Comparison of ENCODE assay signal across 6 cellular contexts in the genomic region with DNA sequence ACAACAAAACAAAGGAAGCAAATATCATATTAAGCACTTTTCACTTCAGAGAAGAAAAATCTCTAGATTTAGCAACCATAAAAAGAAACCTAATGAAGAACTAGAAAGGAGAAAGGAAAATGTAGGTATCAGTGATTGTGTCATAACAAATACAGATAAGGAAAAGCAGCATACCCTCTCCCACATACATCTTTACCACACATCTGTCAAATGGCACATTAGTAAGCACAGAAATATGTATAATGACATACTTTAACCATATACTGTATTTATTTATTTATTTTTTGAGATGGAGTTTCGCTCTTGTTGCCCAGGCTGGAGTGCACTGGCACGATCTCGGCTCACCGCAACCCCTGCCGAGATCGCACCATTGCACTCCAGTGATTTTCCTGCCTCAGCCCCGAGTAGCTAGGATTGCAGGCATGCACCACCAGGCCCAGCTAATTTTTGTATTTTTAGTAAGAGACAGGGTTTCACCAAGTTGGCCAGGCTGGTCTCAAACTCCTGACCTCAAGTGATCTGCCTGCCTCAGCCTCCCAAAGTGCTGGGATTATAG. TPM values are rescaled to one million over a fixed set of nuclear protein-coding genes. Genes with fewer than 3 reads are reported as not detected.
DNase-seq lines count a peak whose midpoint lies in the region; ATAC-seq, FAIRE-seq and TF ChIP-seq lines count a peak whose summit lies in the region.
"Not testable (repeated sequence)": the region's sequence is repeated elsewhere in the genome, so short reads cannot be mapped to it uniquely, and the experiment has no call there.

No MANE protein-coding gene starts in this region.

- not testable (repeated sequence) for TF ChIP-seq POLR2A in IMR-90 (IDR thresholded peaks at IDR 0.05; ENCODE audit: low read depth, low read length); K562 (conservative IDR thresholded peaks at IDR 0.05)

- in situ Hi-C loops in IMR-90 (cut with MboI; ENCODE audit: low sequenced_read_pairs); K562 (cut with MboI): not testable (repeated sequence)

- H2AFZ ChIP-seq in IMR-90 (replicated peaks; ENCODE audit: low read length, poor library complexity); K562 (ENCODE audit: low read depth, low read length): not testable (repeated sequence)

- not testable (repeated sequence) for TF ChIP-seq CTCF in IMR-90 (conservative IDR thresholded peaks at IDR 0.05; ENCODE audit: low read depth, low read length); K562 (IDR thresholded peaks at IDR 0.05 in 2 of 3, conservative IDR thresholded peaks at IDR 0.05 in 1 of 3; ENCODE audit: insufficient read depth in 2 of 3, low read depth in 1 of 3, low read length in 3 of 3); fibroblast of pulmonary artery (IDR thresholded peaks at IDR 0.05; ENCODE audit: low read length, missing control alignments)

- not testable (repeated sequence) for H3K4me3 ChIP-seq in IMR-90 (ENCODE audit: insufficient read depth, low read depth, low read length); K562; fibroblast of pulmonary artery (replicated peaks; ENCODE audit: low read depth, low read length)

- ATAC-seq in IMR-90 (ENCODE audit: low read depth); K562: not testable (repeated sequence)
- peak; percentile 66 for ATAC-seq in SK-N-SH treated with all-trans-retinoic acid at 6 μM for 48 hours

- not testable (repeated sequence) for H3K18ac ChIP-seq in IMR-90 (ENCODE audit: low read depth, low read length)

- not testable (repeated sequence) for H3K9me3 ChIP-seq in IMR-90 (ENCODE audit: control insufficient read depth, insufficient read depth, low read length); K562 (replicated peaks; ENCODE audit: control insufficient read depth, insufficient read depth, low read depth, low read length)

- H3K79me1 ChIP-seq in IMR-90 (ENCODE audit: low read depth in 1 of 2, low read length in 2 of 2) = peaks cover 8 to 12% of the 10 kb centered on the region in 2 experiments; a peak in 3 of 4 replicates

- dilution Hi-C loops in IMR-90 (cut with HindIII; ENCODE audit: low sequenced_read_pairs, unreplicated experiment) = not testable (repeated sequence)

- not testable (repeated sequence) for H3K27ac ChIP-seq in IMR-90 (ENCODE audit: insufficient read depth, low read length); K562 (ENCODE audit: extremely low read depth, low read depth, low read length)

- H3K9ac ChIP-seq in IMR-90 (ENCODE audit: low read depth, low read length); K562 (ENCODE audit: insufficient read depth in 1 of 2, low read depth in 2 of 2, low read length in 2 of 2): not testable (repeated sequence)

- not testable (repeated sequence) for H3K4ac ChIP-seq in IMR-90 (ENCODE audit: low read depth, low read length)

- not testable (repeated sequence) for H3K27me3 ChIP-seq in IMR-90 (ENCODE audit: control insufficient read depth, insufficient read depth, low read length); K562 (ENCODE audit: control insufficient read depth in 2 of 2, insufficient read depth in 2 of 2, low read length in 2 of 2)

- not testable (repeated sequence) for BruUV-seq in IMR-90 (replicated peaks; lab: Mats Ljungman, UMichigan); K562 (replicated peaks; lab: Mats Ljungman, UMichigan)

- CTCF ChIA-PET in IMR-90 (lab: Yijun Ruan, JAX) = not testable (repeated sequence)
- CTCF ChIA-PET in K562 (lab: Yijun Ruan, JAX; ENCODE audit: low intra/inter-chr PET ratio) = interaction anchor here (0.5 kb wide), 1 partner anchor 851 kb away, joined by 3 read pairs; no protein-coding TSS in a partner anchor

- H2BK120ac ChIP-seq in IMR-90 (ENCODE audit: low read depth, low read length) = not testable (repeated sequence)

- H4K91ac ChIP-seq in IMR-90 (ENCODE audit: insufficient read depth, low read depth, low read length) = not testable (repeated sequence)

- not testable (repeated sequence) for H4K8ac ChIP-seq in IMR-90 (ENCODE audit: low read depth in 2 of 2, low read length in 2 of 2)

- WGBS in IMR-90 (ENCODE audit: extremely low coverage in 2 of 2, insufficient read length in 1 of 2), 2 experiments = no CpG with 5 or more reads among the region's 7 CpGs
- WGBS in K562 (ENCODE audit: insufficient coverage, low coverage, missing lambda C conversion rate) = 93% methylated on average over 7 of the region's 7 CpGs

- not testable (repeated sequence) for H3K23ac ChIP-seq in IMR-90 (ENCODE audit: low read depth, low read length)

- POLR2A ChIA-PET in IMR-90 (lab: Charles Lee; ENCODE audit: unreplicated experiment) = not testable (repeated sequence)
- POLR2A ChIA-PET in K562 (lab: Yijun Ruan, JAX) = interaction anchor here (1.1 to 1.2 kb wide), 2 partner anchors 9 to 15 kb away, joined by 3 to 5 read pairs; no protein-coding TSS in a partner anchor

- H3K4me2 ChIP-seq in IMR-90 (ENCODE audit: low read depth, low read length); K562 (ENCODE audit: insufficient read depth, low read length): not testable (repeated sequence)

- not testable (repeated sequence) for H3K9me1 ChIP-seq in IMR-90 (ENCODE audit: insufficient read depth, low read length); K562 (ENCODE audit: control insufficient read depth, insufficient read depth, low read length)

- not testable (repeated sequence) for TF ChIP-seq EP300 in K562 (IDR thresholded peaks at IDR 0.05; ENCODE audit: low read length)

- not testable (repeated sequence) for H2BK20ac ChIP-seq in IMR-90 (ENCODE audit: low read depth, low read length)

- not testable (repeated sequence) for TF ChIP-seq RAD21 in IMR-90 (IDR thresholded peaks at IDR 0.05; ENCODE audit: low read length); K562 (CRISPR knock-in tag; conservative IDR thresholded peaks at IDR 0.05 in 1 of 2, IDR thresholded peaks at IDR 0.05 in 1 of 2)

- not testable (repeated sequence) for H2AK9ac ChIP-seq in IMR-90 (replicated peaks; ENCODE audit: low read depth, low read length, poor library complexity)

- peaks cover 20% of the 10 kb centered on the region for H3K79me2 ChIP-seq in K562 (ENCODE audit: control insufficient read depth, insufficient read depth, low read length)

- not testable (repeated sequence) for FAIRE-seq in K562 (lab: Jason Lieb, UNC)

- H2BK15ac ChIP-seq in IMR-90 (ENCODE audit: low read depth, low read length) = not testable (repeated sequence)

- not testable (repeated sequence) for H3K14ac ChIP-seq in IMR-90 (replicated peaks; ENCODE audit: low read depth, low read length)

- intact Hi-C loops in IMR-90 (cut with micrococcal nuclease); K562 (cut with micrococcal nuclease): not testable (repeated sequence)

- H2AK5ac ChIP-seq in IMR-90 (ENCODE audit: low read depth, low read length) = not testable (repeated sequence)

- H4K20me1 ChIP-seq in IMR-90 (ENCODE audit: insufficient read depth, low read length); K562 (replicated peaks; ENCODE audit: control insufficient read depth, insufficient read depth, low read length): not testable (repeated sequence)

- not testable (repeated sequence) for H4K5ac ChIP-seq in IMR-90 (ENCODE audit: low read depth, low read length)

- not testable (repeated sequence) for H3K36me3 ChIP-seq in IMR-90 (ENCODE audit: control insufficient read depth, insufficient read depth, low read length)
- H3K36me3 ChIP-seq in K562 (ENCODE audit: control insufficient read depth, insufficient read depth, low read length) = peaks cover 20% of the 10 kb centered on the region; the same call in 1 of the 3 replicates

- DNase-seq in EL (peak; percentile 41), IMR-90 (peak; percentile 54), fibroblast of pulmonary artery (ENCODE audit: low read depth) (peak; percentile 57), iris pigment epithelial cell (ENCODE audit: low read depth) (peak; percentile 45)
- DNase-seq in K562 (ENCODE audit: extremely low read depth in 1 of 4, low spot score in 3 of 4) = not testable (repeated sequence)

- not testable (repeated sequence) for H2BK5ac ChIP-seq in IMR-90 (ENCODE audit: low read depth, low read length, poor library complexity, severe bottlenecking)

- H3K4me1 ChIP-seq in IMR-90 (ENCODE audit: control insufficient read depth, insufficient read depth, low read length); K562 (replicated peaks in 1 of 2; ENCODE audit: control insufficient read depth in 2 of 2, insufficient read depth in 2 of 2, low read length in 2 of 2): not testable (repeated sequence)

- H3K56ac ChIP-seq in IMR-90 (ENCODE audit: extremely low read depth, insufficient read depth, low read length) = not testable (repeated sequence)

TF ChIP-seq in K562, 482 proteins besides CTCF, POLR2A, EP300 and RAD21 (continues in another document):
- TF ChIP-seq TEAD1 (CRISPR knock-in tag; IDR thresholded peaks at IDR 0.05) = 0 out of 4 replicates have a peak, but pooled peaks of 1 of the 2 experiments have one; percentile 25
- peak; percentile 87 for TF ChIP-seq FOSL1 (tag; conservative IDR thresholded peaks at IDR 0.05)

RNA-seq across cellular contexts. Expression of a gene that starts 12.7 kb away (rescaled TPM):
- total RNA-seq in IMR-90 (2012; rRNA removed) = 4.7 and 4.8 TPM in 2 replicates
- 15.8 and 18.7 TPM in 2 replicates for polyA plus RNA-seq in IMR-90 (2012; rRNA removed)
- polyA plus RNA-seq in IMR-90 (2012; cell fraction: cytosol; rRNA removed) = 12.7 and 16.6 TPM in 2 replicates
- polyA plus RNA-seq in IMR-90 (2012; cell fraction: nucleus; rRNA removed; ENCODE audit: low replicate concordance) = 7.9 and 10.7 TPM in 2 replicates
- total RNA-seq in K562 (2011; cell fraction: chromatin; rRNA removed; ENCODE audit: low replicate concordance) = 29.2 and 29.4 TPM in 2 replicates
- 15.7 and 16.3 TPM in 2 replicates for total RNA-seq in K562 (2011; cell fraction: nucleolus; rRNA removed)
- 24.2 and 31.1 TPM in 2 replicates for total RNA-seq in K562 (2011; cell fraction: nucleoplasm; rRNA removed)
- 17.8 and 18.2 TPM in 2 replicates for total RNA-seq in K562 (2014; rRNA removed)
- 15.2 and 16.7 TPM in 2 replicates for total RNA-seq in K562 (2014; rRNA removed; fragmentation: Illumina TruSeq; extraction: Trizol)
- total RNA-seq in K562 (2015; rRNA removed; fragmentation: Illumina TruSeq; extraction: Trizol) = 20.4 and 20.7 TPM in 2 replicates
- 37.1 and 37.7 TPM in 2 replicates for total RNA-seq in K562 (2021)
- 34.4 and 44.1 TPM in 2 replicates for polyA plus RNA-seq in K562 (2011; rRNA removed)
- 45.5 and 47.8 TPM in 2 replicates for polyA plus RNA-seq in K562 (2011; cell fraction: cytosol; rRNA removed)
- polyA plus RNA-seq in K562 (2011; cell fraction: nucleus; rRNA removed) = 22.0 and 27.6 TPM in 2 replicates
- 50.7 and 54.0 TPM in 2 replicates for polyA plus RNA-seq in K562 (2012)
- polyA plus RNA-seq in K562 (2014; fragmentation: Illumina TruSeq; extraction: Trizol) = 40.8 and 54.5 TPM in 2 replicates
- 10 to 100 TPM; 20.2 to 21.4 TPM for polyA plus RNA-seq in K562 (2014; fragmentation: Nextera tagmentation; extraction: Ambion mirVana)
- polyA plus RNA-seq in K562 (2014; rRNA removed) = 42.1 and 45.4 TPM in 2 replicates
- 19.4 and 24.8 TPM in 2 replicates for polyA minus RNA-seq in K562 (2011; rRNA and poly(A)+ RNA removed)
- 13.0 and 18.5 TPM in 2 replicates for polyA minus RNA-seq in K562 (2011; cell fraction: cytosol; rRNA and poly(A)+ RNA removed)
- 7.4 and 12.0 TPM in 2 replicates for polyA minus RNA-seq in K562 (2011; cell fraction: nucleus; rRNA and poly(A)+ RNA removed)
